ENCODE assay signal across 8 cellular contexts in genomic region chr6:13453771-13454251, GRCh38. TPM values are rescaled to one million over a fixed set of nuclear protein-coding genes. Genes with fewer than 3 reads are reported as not detected.
A peak's percentile ranks its signal among the peaks of the same experiment; 100 is the strongest.
DNase-seq lines count a peak whose midpoint lies in the region; ATAC-seq and TF ChIP-seq lines count a peak whose summit lies in the region.

No MANE protein-coding gene starts in this region.

- peak; percentile 74 for ATAC-seq in activated CD4-positive, alpha-beta T cell treated with anti-CD3 and anti-CD28 coated beads for 36 hours
- no peak for ATAC-seq in HG02885 (IDR thresholded peaks at IDR 0.05; ENCODE audit: poor library complexity, unreplicated experiment)

- H3K9ac ChIP-seq in stomach smooth muscle (ENCODE audit: low read length in 2 of 2), result peak overlapping the region; percentile 56 to 69

- H3K9me3 ChIP-seq in stomach smooth muscle (ENCODE audit: control insufficient read depth in 2 of 2, low read length in 2 of 2), result no peaks in the 10 kb centered on the region

- H3K36me3 ChIP-seq in stomach smooth muscle (ENCODE audit: control insufficient read depth in 2 of 2, insufficient read depth in 2 of 2, low read length in 2 of 2), result no peaks in the 10 kb centered on the region

- DNase-seq in Calu3 (peak; percentile 52), erythroblast (lab: John Stamatoyannopoulos, UW) (peak; percentile 54 to 83), NOMO-1 treated with DMSO at 0.1 percent for 48 hours (lab: John Stamatoyannopoulos, UW; ENCODE audit: unreplicated experiment) (no peak), head of caudate nucleus (no peak)
- peak; percentile 73 for DNase-seq in activated CD4-positive, alpha-beta T cell treated with anti-CD3 and anti-CD28 coated beads for 36 hours

- H3K27me3 Mint-ChIP-seq in Calu3 (ENCODE audit: unreplicated experiment) (no peaks in the 10 kb centered on the region), IgD-negative memory B cell (no peaks in the 10 kb centered on the region)
- H3K27me3 Mint-ChIP-seq in activated CD4-positive, alpha-beta T cell treated with anti-CD3 and anti-CD28 coated beads for 36 hours, result no peaks in the 10 kb centered on the region

- H3K27me3 ChIP-seq in stomach smooth muscle (ENCODE audit: control insufficient read depth in 1 of 2, insufficient read depth in 2 of 2, low read length in 2 of 2), result no peaks in the 10 kb centered on the region

- H3K4me1 ChIP-seq in stomach smooth muscle (ENCODE audit: control insufficient read depth, insufficient read depth, low read length), result peaks cover 92% of the 10 kb centered on the region

- peak overlapping the region in 1 of 2 donors; percentile 8 for H3K4me3 ChIP-seq in stomach smooth muscle (ENCODE audit: low read length in 2 of 2)

- no TSS peak for BruUV-seq in Calu3 (replicated peaks; lab: Mats Ljungman, UMichigan)

- peak; percentile 29 for TF ChIP-seq POLR2A in erythroblast (IDR thresholded peaks at IDR 0.05; ENCODE audit: low read length)

- CTCF ChIA-PET in Calu3 (lab: Charles Lee), result no interaction called here
- CTCF ChIA-PET in activated CD4-positive, alpha-beta T cell treated with anti-CD3 and anti-CD28 coated beads for 36 hours (lab: Charles Lee), result interaction anchor here (0.6 to 2.2 kb wide), 12 partner anchors 9 to 162 kb away, joined by 3 to 12 read pairs (median 4); partner anchors contain the start of genes NOL7 and SIRT5

- intact Hi-C loops in Calu3 (cut with micrococcal nuclease; ENCODE audit: unreplicated experiment), result no loop called here
- intact Hi-C loops in activated CD4-positive, alpha-beta T cell treated with anti-CD3 and anti-CD28 coated beads for 36 hours (cut with DNase I, micrococcal nuclease), result loop anchor here (1.0 to 10.0 kb wide), 12 partner anchors 12 to 1739 kb away; partner anchors contain the start of genes GFOD1 (in 2 of the 2) and SIRT5 (in 2 of the 2)
- intact Hi-C loops in head of caudate nucleus (cut with DNase I), result loop anchor here (10.0 kb wide), 1 partner anchor 121 kb away; the partner anchor contains the start of gene SIRT5

- H3K4me1 Mint-ChIP-seq in Calu3 (ENCODE audit: low read depth, unreplicated experiment) (peaks cover 19% of the 10 kb centered on the region), IgD-negative memory B cell (peaks cover 30 to 41% (median 39%) of the 10 kb centered on the region in 3 donors)
- peaks cover 55% of the 10 kb centered on the region for H3K4me1 Mint-ChIP-seq in activated CD4-positive, alpha-beta T cell treated with anti-CD3 and anti-CD28 coated beads for 36 hours

- H3K36me3 Mint-ChIP-seq in Calu3 (ENCODE audit: insufficient read depth, unreplicated experiment), result peaks cover 11% of the 10 kb centered on the region
- H3K36me3 Mint-ChIP-seq in IgD-negative memory B cell, result peaks cover 7% of the 10 kb centered on the region
- H3K36me3 Mint-ChIP-seq in activated CD4-positive, alpha-beta T cell treated with anti-CD3 and anti-CD28 coated beads for 36 hours (ENCODE audit: low read depth), result peaks cover 18% of the 10 kb centered on the region

- H3K9me3 Mint-ChIP-seq in Calu3 (ENCODE audit: low read depth, unreplicated experiment) (no peaks in the 10 kb centered on the region), IgD-negative memory B cell (peaks cover 0 to 4% (median 0%) of the 10 kb centered on the region in 3 donors)
- H3K9me3 Mint-ChIP-seq in activated CD4-positive, alpha-beta T cell treated with anti-CD3 and anti-CD28 coated beads for 36 hours (ENCODE audit: low read depth), result no peaks in the 10 kb centered on the region

- H3K27ac Mint-ChIP-seq in Calu3 (ENCODE audit: unreplicated experiment), result peak overlapping the region; percentile 79
- peak overlapping the region; percentile 8 to 28 (median 10) for H3K27ac Mint-ChIP-seq in IgD-negative memory B cell
- peak overlapping the region; percentile 95 for H3K27ac Mint-ChIP-seq in activated CD4-positive, alpha-beta T cell treated with anti-CD3 and anti-CD28 coated beads for 36 hours

- no peak for TF ChIP-seq CTCF in Calu3 (IDR thresholded peaks at IDR 0.05; ENCODE audit: unreplicated experiment)

- POLR2A ChIA-PET in activated CD4-positive, alpha-beta T cell treated with anti-CD3 and anti-CD28 coated beads for 36 hours (lab: Charles Lee), result interaction anchor here (0.9 to 2.0 kb wide), 6 partner anchors 12 to 121 kb away, joined by 3 to 16 read pairs (median 7); partner anchors contain the start of gene SIRT5

- H3K27ac ChIP-seq in stomach smooth muscle (ENCODE audit: low read length), result peak overlapping the region; percentile 98

- no peak overlapping the region for H3K4me3 Mint-ChIP-seq in Calu3 (ENCODE audit: low read depth, unreplicated experiment)
- H3K4me3 Mint-ChIP-seq in IgD-negative memory B cell, result no peak overlapping the region
- H3K4me3 Mint-ChIP-seq in activated CD4-positive, alpha-beta T cell treated with anti-CD3 and anti-CD28 coated beads for 36 hours, result peak overlapping the region; percentile 36

RNA-seq across cellular contexts. Expression of gene GFOD1, which starts 33.6 kb away (rescaled TPM):
- total RNA-seq in Calu3 (2022), result 8.7 and 9.5 TPM in 2 replicates
- polyA plus RNA-seq in IgD-negative memory B cell, result 10.9 TPM
- total RNA-seq in activated CD4-positive, alpha-beta T cell treated with anti-CD3 and anti-CD28 coated beads for 36 hours, result 1 to 10 TPM; 4.2 to 5.8 TPM

Comparison
In these comparisons a context has a peak if more than half of its experiments do, and no peak if none do; other contexts are left out.
1. DNase-seq: peak in Calu3 (single experiment), activated CD4-positive, alpha-beta T cell treated with anti-CD3 and anti-CD28 coated beads for 36 hours (single experiment) and erythroblast (2 of 2); none in NOMO-1 treated with DMSO at 0.1 percent for 48 hours (single experiment) and head of caudate nucleus (0 of 42).
2. H3K27ac Mint-ChIP-seq: peak in every context shown above with its lines; median percentile 95 in activated CD4-positive, alpha-beta T cell treated with anti-CD3 and anti-CD28 coated beads for 36 hours; 79 in Calu3; 10 in IgD-negative memory B cell.